26 cellular contexts compared by ENCODE assay signal in genomic region chr2:112850588-112850987, GRCh38. TPM values are rescaled to one million over a fixed set of nuclear protein-coding genes. Genes with fewer than 3 reads are reported as not detected.
"Had no signal": no experiment of that assay in that cellular context is flagged by ENCODE, and none has a peak within 500 bp of the region (broad histone marks: within the 10 kb centered on the region; RNA-seq: fewer than 3 reads in every experiment).

No MANE protein-coding gene starts in this region.

- H3K9me3 Mint-ChIP-seq: activated CD8-positive, alpha-beta T cell treated with anti-CD3 and anti-CD28 coated beads for 36 hours; activated naive CD4-positive, alpha-beta T cell treated with anti-CD3 and anti-CD28 coated beads, Interleukin-2, amount 50 U/mL, for 24 hours; activated naive CD8-positive, alpha-beta T cell treated with anti-CD3 and anti-CD28 coated beads, Interleukin-2, amount 50 U/mL, for 24 hours; activated T-cell treated with anti-CD3 and anti-CD28 coated beads, Interleukin-2, amount 50 U/mL, for 4 hours; activated T-helper 17 cell treated with anti-CD3 and anti-CD28 coated beads, Interleukin-2, amount 50 U/mL, for 72 hours; dendritic cell treated with granulocyte-macrophage colony-stimulating factor and Interleukin-4, amounts not matched to agents 40 ng/mL and 50 ng/mL, for 4 days had no signal

- H3K4me3 Mint-ChIP-seq: activated CD8-positive, alpha-beta T cell treated with anti-CD3 and anti-CD28 coated beads for 36 hours; activated naive CD4-positive, alpha-beta T cell treated with anti-CD3 and anti-CD28 coated beads, Interleukin-2, amount 50 U/mL, for 24 hours; activated naive CD8-positive, alpha-beta T cell treated with anti-CD3 and anti-CD28 coated beads, Interleukin-2, amount 50 U/mL, for 24 hours; activated T-cell treated with anti-CD3 and anti-CD28 coated beads, Interleukin-2, amount 50 U/mL, for 4 hours; activated T-helper 17 cell treated with anti-CD3 and anti-CD28 coated beads, Interleukin-2, amount 50 U/mL, for 72 hours; dendritic cell treated with granulocyte-macrophage colony-stimulating factor and Interleukin-4, amounts not matched to agents 40 ng/mL and 50 ng/mL, for 4 days; nephron had no signal

- DNase-seq: activated CD4-positive, alpha-beta T cell treated with anti-CD3 and anti-CD28 coated beads for 1 hour; activated CD4-positive, alpha-beta T cell treated with anti-CD3 and anti-CD28 coated beads, Interleukin-2, amount 50 U/mL, for 1 hour; activated CD8-positive, alpha-beta T cell treated with anti-CD3 and anti-CD28 coated beads for 36 hours; activated gamma-delta T cell treated with Interleukin-2 at 50 U/mL for 16 hours; activated naive CD8-positive, alpha-beta T cell treated with anti-CD3 and anti-CD28 coated beads, Interleukin-2, amount 50 U/mL, for 24 hours; activated T-cell treated with anti-CD3 and anti-CD28 coated beads, Interleukin-2, amount 50 U/mL, for 4 hours; amygdala; foreskin keratinocyte; heart left ventricle; kidney glomerular epithelial cell; left lung; ovary; right lobe of liver; stimulated activated CD4-positive, alpha-beta T cell treated with anti-CD3 and anti-CD28 coated beads, Interleukin-12 subunit alpha, Interleukin-12 subunit beta, amount 100 ng/mL, for 4 hours; stimulated activated CD4-positive, alpha-beta T cell treated with anti-CD3 and anti-CD28 coated beads, Interleukin-4, amount 100 ng/mL, for 1 hour; stimulated activated naive CD8-positive, alpha-beta T cell treated with anti-CD3 and anti-CD28 coated beads, Interleukin-15, Interleukin-2, amounts not matched to agents 100 U/mL and 50 U/mL, for 24 hours; T-helper 2 cell; trophoblast cell had no signal

- H3K4me3 ChIP-seq: esophagus muscularis mucosa, heart left ventricle, left lung, lung, ovary, right lobe of liver, thoracic aorta had no signal

- H3K36me3 ChIP-seq: esophagus muscularis mucosa, heart left ventricle, left lung, ovary, right lobe of liver, thoracic aorta had no signal

- H3K36me3 Mint-ChIP-seq: activated naive CD4-positive, alpha-beta T cell treated with anti-CD3 and anti-CD28 coated beads, Interleukin-2, amount 50 U/mL, for 24 hours had no signal

- H3K27ac Mint-ChIP-seq: activated CD8-positive, alpha-beta T cell treated with anti-CD3 and anti-CD28 coated beads for 36 hours; activated naive CD4-positive, alpha-beta T cell treated with anti-CD3 and anti-CD28 coated beads, Interleukin-2, amount 50 U/mL, for 24 hours; activated naive CD8-positive, alpha-beta T cell treated with anti-CD3 and anti-CD28 coated beads, Interleukin-2, amount 50 U/mL, for 24 hours; activated T-helper 17 cell treated with anti-CD3 and anti-CD28 coated beads, Interleukin-2, amount 50 U/mL, for 72 hours; dendritic cell treated with granulocyte-macrophage colony-stimulating factor and Interleukin-4, amounts not matched to agents 40 ng/mL and 50 ng/mL, for 4 days; nephron; progenitor cell of endocrine pancreas had no signal

- H3K4me1 Mint-ChIP-seq: activated naive CD4-positive, alpha-beta T cell treated with anti-CD3 and anti-CD28 coated beads, Interleukin-2, amount 50 U/mL, for 24 hours; activated naive CD8-positive, alpha-beta T cell treated with anti-CD3 and anti-CD28 coated beads, Interleukin-2, amount 50 U/mL, for 24 hours; activated T-helper 17 cell treated with anti-CD3 and anti-CD28 coated beads, Interleukin-2, amount 50 U/mL, for 72 hours; nephron had no signal

- H3K4me1 ChIP-seq: esophagus muscularis mucosa, foreskin keratinocyte, heart left ventricle, left lung, right lobe of liver had no signal

- H3K27me3 ChIP-seq: esophagus muscularis mucosa, foreskin keratinocyte, left lung, ovary, right lobe of liver had no signal

- ATAC-seq: activated CD8-positive, alpha-beta T cell treated with anti-CD3 and anti-CD28 coated beads for 36 hours; activated naive CD8-positive, alpha-beta T cell treated with anti-CD3 and anti-CD28 coated beads, Interleukin-2, amount 50 U/mL, for 24 hours; activated T-cell treated with anti-CD3 and anti-CD28 coated beads, Interleukin-2, amount 50 U/mL, for 4 hours; activated T-helper 17 cell treated with anti-CD3 and anti-CD28 coated beads, Interleukin-2, amount 50 U/mL, for 72 hours; foreskin keratinocyte; heart left ventricle; left lung; right lobe of liver; stimulated activated naive CD8-positive, alpha-beta T cell treated with anti-CD3 and anti-CD28 coated beads, Interleukin-15, Interleukin-2, amounts not matched to agents 100 U/mL and 50 U/mL, for 24 hours had no signal

- H3K27ac ChIP-seq: esophagus muscularis mucosa, foreskin keratinocyte, heart left ventricle, left lung, ovary, right lobe of liver, thoracic aorta had no signal

- H3K9me3 ChIP-seq: esophagus muscularis mucosa, heart left ventricle, left lung, right lobe of liver, thoracic aorta had no signal

RNA-seq across cellular contexts. Expression of gene IL1B, which starts 14.0 kb away (rescaled TPM):
- total RNA-seq: activated CD8-positive, alpha-beta T cell treated with anti-CD3 and anti-CD28 coated beads for 36 hours; progenitor cell of endocrine pancreas had no signal
